1 cellular context compared by ENCODE assay signal in genomic region chr12:30021046-30021833, GRCh38.
TF ChIP-seq lines count a peak whose summit lies in the region.

No MANE protein-coding gene starts in this region.

TF ChIP-seq in IMR-90, 13 proteins besides CTCF, POLR2A, EP300 and RAD21 (continued from another document):
- TF ChIP-seq MAFK (IDR thresholded peaks at IDR 0.05; ENCODE audit: low read depth, low read length) (no peak), BHLHE40 (IDR thresholded peaks at IDR 0.05; ENCODE audit: low read depth, low read length) (no peak), CHD1 (IDR thresholded peaks at IDR 0.05; ENCODE audit: low read depth, low read length) (no peak), FOS (IDR thresholded peaks at IDR 0.05; ENCODE audit: low read depth, low read length) (no peak), USF2 (IDR thresholded peaks at IDR 0.05; ENCODE audit: low read depth, low read length) (no peak)
